Comparison of ENCODE assay signal across 13 cellular contexts in genomic region chr6:162750776-162751175, GRCh38. TPM values are rescaled to one million over a fixed set of nuclear protein-coding genes. Genes with fewer than 3 reads are reported as not detected.
A peak's percentile ranks its signal among the peaks of the same experiment; 100 is the strongest.
DNase-seq lines count a peak whose midpoint lies in the region; ATAC-seq and TF ChIP-seq lines count a peak whose summit lies in the region.
"Had no signal": no experiment of that assay in that cellular context is flagged by ENCODE, and none has a peak within 500 bp of the region (broad histone marks: within the 10 kb centered on the region; RNA-seq: fewer than 3 reads in every experiment).

No MANE protein-coding gene starts in this region.

- intact Hi-C loops in HCT116 (cut with micrococcal nuclease), result no loop called here

- DNase-seq in HCT116 (ENCODE audit: low read depth, low spot score), result no peak
- DNase-seq in NCI-H69 (lab: John Stamatoyannopoulos, UW), result peak; percentile 53
- peak; percentile 79 for DNase-seq in epithelial cell of esophagus (ENCODE audit: low read depth)
- peak; percentile 49 for DNase-seq in non-pigmented ciliary epithelial cell (ENCODE audit: low read depth)
- no peak for DNase-seq in GM19238 (ENCODE audit: insufficient read length, low spot score)
- no peak for DNase-seq in ecto neural progenitor cell (ENCODE audit: low spot score)
- DNase-seq in suprapubic skin (ENCODE audit: low spot score in 2 of 2), result no peak
- DNase-seq in COR-L47 (lab: John Stamatoyannopoulos, UW), result no peak
- DNase-seq: activated CD4-positive, alpha-beta T cell treated with anti-CD3 and anti-CD28 coated beads for 36 hours; activated gamma-delta T cell treated with Interleukin-2 at 50 U/mL for 16 hours; mucosa of descending colon; NCI-H1092 treated with DMSO at 0.1 percent for 48 hours had no signal

- H3K9ac ChIP-seq in HCT116 (ENCODE audit: low read length), result no peak overlapping the region

- H3K9me2 ChIP-seq in HCT116 (ENCODE audit: insufficient read depth), result no peaks in the 10 kb centered on the region

- H3K36me3 ChIP-seq in HCT116 (ENCODE audit: control insufficient read depth in 1 of 2, insufficient read depth in 2 of 2, low read length in 2 of 2) (no peaks in the 10 kb centered on the region), suprapubic skin (no peaks in the 10 kb centered on the region)
- H3K36me3 ChIP-seq: thoracic aorta had no signal

- no peak for TF ChIP-seq POLR2A in HCT116 (IDR thresholded peaks at IDR 0.05; ENCODE audit: borderline replicate concordance, extremely low read depth, insufficient read depth, insufficient read length)
- TF ChIP-seq POLR2A in suprapubic skin (IDR thresholded peaks at IDR 0.05), result no peak

- H3K79me2 ChIP-seq in HCT116 (ENCODE audit: insufficient read depth, low read length), result no peaks in the 10 kb centered on the region

- H3K4me2 ChIP-seq in HCT116 (ENCODE audit: low read length), result peak overlapping the region; percentile 7; the same call in 1 of the 2 replicates

- TF ChIP-seq CTCF in HCT116 (IDR thresholded peaks at IDR 0.05 in 2 of 3, conservative IDR thresholded peaks at IDR 0.05 in 1 of 3; ENCODE audit: borderline replicate concordance in 1 of 3, insufficient read depth in 1 of 3, low read depth in 2 of 3, low read length in 2 of 3) (no peak), epithelial cell of esophagus (IDR thresholded peaks at IDR 0.05; ENCODE audit: insufficient read depth, low read depth, low read length, missing control alignments) (no peak), suprapubic skin (IDR thresholded peaks at IDR 0.05) (no peak)

- ATAC-seq in HCT116, result no peak
- ATAC-seq: activated CD4-positive, alpha-beta T cell treated with anti-CD3 and anti-CD28 coated beads for 36 hours; mucosa of descending colon had no signal

- no peaks in the 10 kb centered on the region for H4K20me1 ChIP-seq in HCT116 (ENCODE audit: insufficient read depth)

- H3K27me3 ChIP-seq in HCT116 (ENCODE audit: insufficient read depth, low read length), result no peaks in the 10 kb centered on the region
- H3K27me3 ChIP-seq in suprapubic skin, result no peaks in the 10 kb centered on the region

- BruUV-seq in HCT116 (replicated peaks; lab: Mats Ljungman, UMichigan), result no TSS peak

- H3K4me1 ChIP-seq in HCT116 (ENCODE audit: control insufficient read depth in 1 of 2, insufficient read depth in 2 of 2, low read length in 2 of 2) (0 out of 4 replicates have a peak, but pooled peaks cover 0 to 5% of the 10 kb centered on the region in 2 experiments), suprapubic skin (no peaks in the 10 kb centered on the region)

- RAD21 ChIA-PET in HCT116 (lab: Charles Lee; ENCODE audit: low non-redundant PET in 1 of 2, low total read pairs in 2 of 2, uncharacterized antibody in 2 of 2, unreplicated experiment in 2 of 2), result no interaction called here

- H3K9me3 ChIP-seq in HCT116 (ENCODE audit: control insufficient read depth in 1 of 2, insufficient read depth in 1 of 2, low read depth in 1 of 2, low read length in 2 of 2) (no peaks in the 10 kb centered on the region), suprapubic skin (no peaks in the 10 kb centered on the region)
- H3K9me3 ChIP-seq: mucosa of descending colon, thoracic aorta had no signal

- no peak overlapping the region for H3K4me3 ChIP-seq in HCT116 (replicated peaks in 1 of 2; ENCODE audit: low read depth in 1 of 2, low read length in 2 of 2)
- H3K4me3 ChIP-seq in epithelial cell of esophagus (ENCODE audit: low read length), result no peak overlapping the region
- no peak overlapping the region for H3K4me3 ChIP-seq in suprapubic skin
- H3K4me3 ChIP-seq: mucosa of descending colon, thoracic aorta had no signal

- 75% methylated on average over 3 of the region's 3 CpGs for WGBS in suprapubic skin

- H3K27ac ChIP-seq in HCT116 (ENCODE audit: low read depth, low read length) (no peak overlapping the region), suprapubic skin (no peak overlapping the region)
- H3K27ac ChIP-seq: thoracic aorta had no signal

- POLR2A ChIA-PET in HCT116 (lab: Charles Lee), result no interaction called here

- TF ChIP-seq RAD21 in HCT116 (IDR thresholded peaks at IDR 0.05; ENCODE audit: low read depth), result no peak

- no peak for TF ChIP-seq EP300 in suprapubic skin (IDR thresholded peaks at IDR 0.05)

- CTCF ChIA-PET in HCT116 (lab: Charles Lee), result no interaction called here

- no peak overlapping the region for H2AFZ ChIP-seq in HCT116 (ENCODE audit: low read depth, low read length, poor library complexity, severe bottlenecking)

TF ChIP-seq in HCT116, 20 proteins besides CTCF, POLR2A, EP300 and RAD21:
- TF ChIP-seq ZFX (IDR thresholded peaks at IDR 0.05) (no peak), SP1 (IDR thresholded peaks at IDR 0.05; ENCODE audit: low read depth) (0 out of 2 replicates have a peak, but pooled peaks have one; percentile 21), FOSL1 (IDR thresholded peaks at IDR 0.05; ENCODE audit: low read depth) (peak; percentile 64), CEBPB (IDR thresholded peaks at IDR 0.05; ENCODE audit: low read depth) (no peak), MAX (IDR thresholded peaks at IDR 0.05) (no peak)

RNA-seq across cellular contexts. Expression of gene PACRG, which starts 23.0 kb away (rescaled TPM):
- total RNA-seq in HCT116 (2021; ENCODE audit: unreplicated experiment), result 0.71 TPM
- polyA plus RNA-seq in HCT116 (2012), result 0.07 and 1.6 TPM in 2 replicates
- 1 to 10 TPM; 1.1 to 2.3 (median 2.0) TPM for total RNA-seq in suprapubic skin
- total RNA-seq: activated CD4-positive, alpha-beta T cell treated with anti-CD3 and anti-CD28 coated beads for 36 hours had no signal

RNA-seq across cellular contexts. Expression of gene PRKN, which starts 23.2 kb away (rescaled TPM):
- total RNA-seq in HCT116 (2021; ENCODE audit: unreplicated experiment) (2.6 TPM), suprapubic skin (10 to 100 TPM in 2 of 4 donors, 1 to 10 TPM in 2; 7.2 to 22.8 (median 14.4) TPM)
- polyA plus RNA-seq in HCT116 (2012), result 0.42 and 0.66 TPM in 2 replicates

Comparison
In these comparisons a context has a peak if more than half of its experiments do, and no peak if none do; other contexts are left out.
1. DNase-seq: peak in NCI-H69 (single experiment), epithelial cell of esophagus (single experiment) and non-pigmented ciliary epithelial cell (single experiment); none in HCT116 (single experiment), GM19238 (single experiment), ecto neural progenitor cell (single experiment), suprapubic skin (0 of 2) and COR-L47 (single experiment).